In the genomic region with DNA sequence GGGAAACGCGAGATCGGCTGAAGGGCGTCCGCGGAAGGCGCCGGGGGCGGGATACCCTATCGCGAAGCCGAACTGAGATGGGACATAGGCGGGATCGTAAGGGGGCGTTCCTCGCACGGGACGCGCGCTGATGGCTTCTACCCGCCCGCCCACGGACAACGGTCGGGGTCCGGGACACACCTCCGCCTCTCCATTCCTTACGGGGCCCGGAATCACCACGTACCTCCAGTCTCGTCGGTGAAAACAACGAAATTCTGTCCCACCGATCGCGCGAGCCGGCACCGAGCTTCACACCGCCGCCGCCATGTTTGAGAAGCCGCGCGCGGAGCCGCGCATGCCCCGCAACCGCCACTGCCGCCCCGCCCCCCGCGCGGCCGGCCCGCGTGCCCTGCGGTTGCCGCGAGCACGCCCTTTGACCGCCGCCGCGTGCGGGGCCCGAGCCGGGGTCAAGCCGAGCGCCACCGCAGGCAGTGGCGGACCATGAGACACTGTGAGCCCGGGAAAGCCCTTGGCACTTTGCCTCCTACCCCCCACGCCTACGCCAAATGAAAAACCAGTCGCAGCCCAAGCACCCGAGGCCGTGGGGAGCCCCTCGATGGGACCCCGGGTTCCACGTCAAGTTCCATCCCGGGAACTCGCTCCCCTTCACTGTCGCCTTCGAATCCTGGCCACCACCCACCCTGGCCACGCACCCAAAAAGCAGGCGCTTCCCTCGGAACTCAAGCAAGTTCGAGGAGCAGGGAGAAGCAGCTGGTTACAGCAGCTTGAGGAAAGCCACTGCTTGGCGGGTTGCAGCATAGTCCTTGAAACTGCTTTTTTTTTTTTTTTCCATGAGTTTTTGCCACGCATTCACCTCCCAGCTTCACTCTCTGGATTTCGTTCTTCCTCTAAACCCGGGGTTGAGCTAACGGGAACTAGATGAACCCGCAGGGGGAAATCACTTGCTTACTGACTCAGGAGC, we compare ENCODE assay signal across 1 cellular context.
A peak's percentile ranks its signal among the peaks of the same experiment; 100 is the strongest.
TF ChIP-seq lines count a peak whose summit lies in the region.

TSS of gene SCML2 (minus strand) at position 320 of the 961 bp plus-strand sequence. CDS start 20,617 bp downstream, outside the sequence.

TF ChIP-seq in K562, 482 proteins besides CTCF, POLR2A, EP300 and RAD21 (continued from another document and continues in another):
- TF ChIP-seq, protein P1, sequence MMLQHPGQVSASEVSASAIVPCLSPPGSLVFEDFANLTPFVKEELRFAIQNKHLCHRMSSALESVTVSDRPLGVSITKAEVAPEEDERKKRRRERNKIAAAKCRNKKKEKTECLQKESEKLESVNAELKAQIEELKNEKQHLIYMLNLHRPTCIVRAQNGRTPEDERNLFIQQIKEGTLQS (IDR thresholded peaks at IDR 0.05) = no peak
- TF ChIP-seq, protein P1 (CRISPR knock-in tag; conservative IDR thresholded peaks at IDR 0.05) = no peak
- TF ChIP-seq ZNF778 (CRISPR knock-in tag; IDR thresholded peaks at IDR 0.05) = no peak
- no peak for TF ChIP-seq ETV5 (CRISPR knock-in tag; IDR thresholded peaks at IDR 0.05; ENCODE audit: low read depth)
- TF ChIP-seq, protein P2, sequence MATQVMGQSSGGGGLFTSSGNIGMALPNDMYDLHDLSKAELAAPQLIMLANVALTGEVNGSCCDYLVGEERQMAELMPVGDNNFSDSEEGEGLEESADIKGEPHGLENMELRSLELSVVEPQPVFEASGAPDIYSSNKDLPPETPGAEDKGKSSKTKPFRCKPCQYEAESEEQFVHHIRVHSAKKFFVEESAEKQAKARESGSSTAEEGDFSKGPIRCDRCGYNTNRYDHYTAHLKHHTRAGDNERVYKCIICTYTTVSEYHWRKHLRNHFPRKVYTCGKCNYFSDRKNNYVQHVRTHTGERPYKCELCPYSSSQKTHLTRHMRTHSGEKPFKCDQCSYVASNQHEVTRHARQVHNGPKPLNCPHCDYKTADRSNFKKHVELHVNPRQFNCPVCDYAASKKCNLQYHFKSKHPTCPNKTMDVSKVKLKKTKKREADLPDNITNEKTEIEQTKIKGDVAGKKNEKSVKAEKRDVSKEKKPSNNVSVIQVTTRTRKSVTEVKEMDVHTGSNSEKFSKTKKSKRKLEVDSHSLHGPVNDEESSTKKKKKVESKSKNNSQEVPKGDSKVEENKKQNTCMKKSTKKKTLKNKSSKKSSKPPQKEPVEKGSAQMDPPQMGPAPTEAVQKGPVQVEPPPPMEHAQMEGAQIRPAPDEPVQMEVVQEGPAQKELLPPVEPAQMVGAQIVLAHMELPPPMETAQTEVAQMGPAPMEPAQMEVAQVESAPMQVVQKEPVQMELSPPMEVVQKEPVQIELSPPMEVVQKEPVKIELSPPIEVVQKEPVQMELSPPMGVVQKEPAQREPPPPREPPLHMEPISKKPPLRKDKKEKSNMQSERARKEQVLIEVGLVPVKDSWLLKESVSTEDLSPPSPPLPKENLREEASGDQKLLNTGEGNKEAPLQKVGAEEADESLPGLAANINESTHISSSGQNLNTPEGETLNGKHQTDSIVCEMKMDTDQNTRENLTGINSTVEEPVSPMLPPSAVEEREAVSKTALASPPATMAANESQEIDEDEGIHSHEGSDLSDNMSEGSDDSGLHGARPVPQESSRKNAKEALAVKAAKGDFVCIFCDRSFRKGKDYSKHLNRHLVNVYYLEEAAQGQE (CRISPR knock-in tag; IDR thresholded peaks at IDR 0.05; ENCODE audit: low read depth) = no peak
- 0 out of 2 replicates have a peak, but pooled peaks have one; percentile 7 for TF ChIP-seq BCOR (IDR thresholded peaks at IDR 0.05)
- no peak for TF ChIP-seq SREBF2 (CRISPR knock-in tag; IDR thresholded peaks at IDR 0.05)
- no peak for TF ChIP-seq ZNF830 (CRISPR knock-in tag; IDR thresholded peaks at IDR 0.05)
- no peak for TF ChIP-seq ZNF253 (CRISPR knock-in tag; conservative IDR thresholded peaks at IDR 0.05)
- TF ChIP-seq MBD1 (CRISPR knock-in tag; IDR thresholded peaks at IDR 0.05) = no peak
- no peak for TF ChIP-seq EHMT2 (IDR thresholded peaks at IDR 0.05)
- TF ChIP-seq TFAP4 (CRISPR knock-in tag; IDR thresholded peaks at IDR 0.05; ENCODE audit: borderline replicate concordance) = peak; percentile 45; the same call in 1 of the 2 replicates
- TF ChIP-seq JUN (IDR thresholded peaks at IDR 0.05; ENCODE audit: borderline replicate concordance, low read depth, low read length) = no peak
- TF ChIP-seq JUN (CRISPR knock-in tag; IDR thresholded peaks at IDR 0.05; ENCODE audit: borderline replicate concordance) = no peak
- no peak; the same call in 1 of the 2 replicates for TF ChIP-seq ZBTB7A (IDR thresholded peaks at IDR 0.05; ENCODE audit: borderline replicate concordance, control insufficient read depth, low read depth, low read length)
- no peak for TF ChIP-seq TAF9B (IDR thresholded peaks at IDR 0.05; ENCODE audit: partially characterized antibody)
- no peak for TF ChIP-seq ZNF764 (CRISPR knock-in tag; IDR thresholded peaks at IDR 0.05; ENCODE audit: low read depth)
- peak; percentile 79 for TF ChIP-seq SMAD4 (CRISPR knock-in tag; conservative IDR thresholded peaks at IDR 0.05)
- TF ChIP-seq L3MBTL2 (IDR thresholded peaks at IDR 0.05) = peak; percentile 98
- TF ChIP-seq, protein P3, sequence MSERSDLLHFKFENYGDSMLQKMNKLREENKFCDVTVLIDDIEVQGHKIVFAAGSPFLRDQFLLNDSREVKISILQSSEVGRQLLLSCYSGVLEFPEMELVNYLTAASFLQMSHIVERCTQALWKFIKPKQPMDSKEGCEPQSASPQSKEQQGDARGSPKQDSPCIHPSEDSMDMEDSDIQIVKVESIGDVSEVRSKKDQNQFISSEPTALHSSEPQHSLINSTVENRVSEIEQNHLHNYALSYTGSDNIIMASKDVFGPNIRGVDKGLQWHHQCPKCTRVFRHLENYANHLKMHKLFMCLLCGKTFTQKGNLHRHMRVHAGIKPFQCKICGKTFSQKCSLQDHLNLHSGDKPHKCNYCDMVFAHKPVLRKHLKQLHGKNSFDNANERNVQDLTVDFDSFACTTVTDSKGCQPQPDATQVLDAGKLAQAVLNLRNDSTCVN (CRISPR knock-in tag; IDR thresholded peaks at IDR 0.05) = no peak
- no peak for TF ChIP-seq ZNF184 (CRISPR knock-in tag; IDR thresholded peaks at IDR 0.05)
- TF ChIP-seq, protein P4, sequence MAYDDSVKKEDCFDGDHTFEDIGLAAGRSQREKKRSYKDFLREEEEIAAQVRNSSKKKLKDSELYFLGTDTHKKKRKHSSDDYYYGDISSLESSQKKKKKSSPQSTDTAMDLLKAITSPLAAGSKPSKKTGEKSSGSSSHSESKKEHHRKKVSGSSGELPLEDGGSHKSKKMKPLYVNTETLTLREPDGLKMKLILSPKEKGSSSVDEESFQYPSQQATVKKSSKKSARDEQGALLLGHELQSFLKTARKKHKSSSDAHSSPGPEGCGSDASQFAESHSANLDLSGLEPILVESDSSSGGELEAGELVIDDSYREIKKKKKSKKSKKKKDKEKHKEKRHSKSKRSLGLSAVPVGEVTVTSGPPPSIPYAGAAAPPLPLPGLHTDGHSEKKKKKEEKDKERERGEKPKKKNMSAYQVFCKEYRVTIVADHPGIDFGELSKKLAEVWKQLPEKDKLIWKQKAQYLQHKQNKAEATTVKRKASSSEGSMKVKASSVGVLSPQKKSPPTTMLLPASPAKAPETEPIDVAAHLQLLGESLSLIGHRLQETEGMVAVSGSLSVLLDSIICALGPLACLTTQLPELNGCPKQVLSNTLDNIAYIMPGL (CRISPR knock-in tag; IDR thresholded peaks at IDR 0.05) = no peak
- TF ChIP-seq, protein P5, sequence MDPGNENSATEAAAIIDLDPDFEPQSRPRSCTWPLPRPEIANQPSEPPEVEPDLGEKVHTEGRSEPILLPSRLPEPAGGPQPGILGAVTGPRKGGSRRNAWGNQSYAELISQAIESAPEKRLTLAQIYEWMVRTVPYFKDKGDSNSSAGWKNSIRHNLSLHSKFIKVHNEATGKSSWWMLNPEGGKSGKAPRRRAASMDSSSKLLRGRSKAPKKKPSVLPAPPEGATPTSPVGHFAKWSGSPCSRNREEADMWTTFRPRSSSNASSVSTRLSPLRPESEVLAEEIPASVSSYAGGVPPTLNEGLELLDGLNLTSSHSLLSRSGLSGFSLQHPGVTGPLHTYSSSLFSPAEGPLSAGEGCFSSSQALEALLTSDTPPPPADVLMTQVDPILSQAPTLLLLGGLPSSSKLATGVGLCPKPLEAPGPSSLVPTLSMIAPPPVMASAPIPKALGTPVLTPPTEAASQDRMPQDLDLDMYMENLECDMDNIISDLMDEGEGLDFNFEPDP (CRISPR knock-in tag; IDR thresholded peaks at IDR 0.05) = no peak
- no peak for TF ChIP-seq POLR2H (tag; IDR thresholded peaks at IDR 0.05; ENCODE audit: low read depth)
- TF ChIP-seq ARID2 (IDR thresholded peaks at IDR 0.05) = no peak
- TF ChIP-seq SAFB2 (IDR thresholded peaks at IDR 0.05; ENCODE audit: borderline replicate concordance, low read depth, low read length, severe bottlenecking) = no peak
- no peak for TF ChIP-seq ZNF444 (CRISPR knock-in tag; IDR thresholded peaks at IDR 0.05)
- TF ChIP-seq NFIC (IDR thresholded peaks at IDR 0.05) = peak; percentile 80
- no peak for TF ChIP-seq ZNF766 (CRISPR knock-in tag; conservative IDR thresholded peaks at IDR 0.05)
- no peak for TF ChIP-seq RFX7 (CRISPR knock-in tag; IDR thresholded peaks at IDR 0.05)
- TF ChIP-seq, protein P6, sequence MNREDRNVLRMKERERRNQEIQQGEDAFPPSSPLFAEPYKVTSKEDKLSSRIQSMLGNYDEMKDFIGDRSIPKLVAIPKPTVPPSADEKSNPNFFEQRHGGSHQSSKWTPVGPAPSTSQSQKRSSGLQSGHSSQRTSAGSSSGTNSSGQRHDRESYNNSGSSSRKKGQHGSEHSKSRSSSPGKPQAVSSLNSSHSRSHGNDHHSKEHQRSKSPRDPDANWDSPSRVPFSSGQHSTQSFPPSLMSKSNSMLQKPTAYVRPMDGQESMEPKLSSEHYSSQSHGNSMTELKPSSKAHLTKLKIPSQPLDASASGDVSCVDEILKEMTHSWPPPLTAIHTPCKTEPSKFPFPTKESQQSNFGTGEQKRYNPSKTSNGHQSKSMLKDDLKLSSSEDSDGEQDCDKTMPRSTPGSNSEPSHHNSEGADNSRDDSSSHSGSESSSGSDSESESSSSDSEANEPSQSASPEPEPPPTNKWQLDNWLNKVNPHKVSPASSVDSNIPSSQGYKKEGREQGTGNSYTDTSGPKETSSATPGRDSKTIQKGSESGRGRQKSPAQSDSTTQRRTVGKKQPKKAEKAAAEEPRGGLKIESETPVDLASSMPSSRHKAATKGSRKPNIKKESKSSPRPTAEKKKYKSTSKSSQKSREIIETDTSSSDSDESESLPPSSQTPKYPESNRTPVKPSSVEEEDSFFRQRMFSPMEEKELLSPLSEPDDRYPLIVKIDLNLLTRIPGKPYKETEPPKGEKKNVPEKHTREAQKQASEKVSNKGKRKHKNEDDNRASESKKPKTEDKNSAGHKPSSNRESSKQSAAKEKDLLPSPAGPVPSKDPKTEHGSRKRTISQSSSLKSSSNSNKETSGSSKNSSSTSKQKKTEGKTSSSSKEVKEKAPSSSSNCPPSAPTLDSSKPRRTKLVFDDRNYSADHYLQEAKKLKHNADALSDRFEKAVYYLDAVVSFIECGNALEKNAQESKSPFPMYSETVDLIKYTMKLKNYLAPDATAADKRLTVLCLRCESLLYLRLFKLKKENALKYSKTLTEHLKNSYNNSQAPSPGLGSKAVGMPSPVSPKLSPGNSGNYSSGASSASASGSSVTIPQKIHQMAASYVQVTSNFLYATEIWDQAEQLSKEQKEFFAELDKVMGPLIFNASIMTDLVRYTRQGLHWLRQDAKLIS (CRISPR knock-in tag; IDR thresholded peaks at IDR 0.05) = peak; percentile 51; the same call in 1 of the 2 replicates
- TF ChIP-seq MECOM (CRISPR knock-in tag; IDR thresholded peaks at IDR 0.05) = no peak
- no peak for TF ChIP-seq KLF6 (CRISPR knock-in tag; IDR thresholded peaks at IDR 0.05; ENCODE audit: borderline replicate concordance)
- TF ChIP-seq CREBBP (IDR thresholded peaks at IDR 0.05; ENCODE audit: low read depth, low read length) = no peak
- TF ChIP-seq PCBP1 (IDR thresholded peaks at IDR 0.05; ENCODE audit: low read depth, low read length, poor library complexity, severe bottlenecking) = no peak
- no peak for TF ChIP-seq ZBTB49 (CRISPR knock-in tag; IDR thresholded peaks at IDR 0.05; ENCODE audit: borderline replicate concordance)
- TF ChIP-seq FOXK1 (CRISPR knock-in tag; IDR thresholded peaks at IDR 0.05; ENCODE audit: borderline replicate concordance) = no peak
- TF ChIP-seq SETDB1 (IDR thresholded peaks at IDR 0.05; ENCODE audit: low read length) = no peak
- no peak for TF ChIP-seq NCOA4 (IDR thresholded peaks at IDR 0.05; ENCODE audit: partially characterized antibody)
